ENCODE assay signal across 8 cellular contexts in the genomic region with DNA sequence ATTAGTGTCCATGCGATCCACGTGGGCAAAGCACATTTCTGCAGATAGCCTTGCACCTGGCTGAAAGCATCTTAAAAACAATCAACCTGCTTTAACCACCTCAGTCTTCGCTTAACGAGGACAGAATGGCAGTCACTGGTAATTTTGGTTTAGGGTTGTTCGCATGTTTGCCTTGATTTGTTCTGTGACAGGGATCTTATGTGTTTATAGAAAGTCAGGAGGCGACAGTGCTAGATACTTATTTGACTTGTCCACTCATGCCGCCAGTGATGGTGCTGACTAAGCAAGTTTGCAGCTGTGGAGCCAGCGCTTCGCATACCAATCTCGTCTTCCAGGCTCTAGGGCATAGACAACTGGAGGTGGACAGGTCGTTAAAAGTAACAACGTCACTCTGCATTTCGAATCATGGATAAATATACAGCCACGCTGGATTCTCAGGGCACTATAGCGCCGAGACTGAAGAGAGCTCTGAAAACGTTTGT. TPM values are rescaled to one million over a fixed set of nuclear protein-coding genes. Genes with fewer than 3 reads are reported as not detected.
A peak's percentile ranks its signal among the peaks of the same experiment; 100 is the strongest.
DNase-seq lines count a peak whose midpoint lies in the region; ATAC-seq, FAIRE-seq and TF ChIP-seq lines count a peak whose summit lies in the region.

No MANE protein-coding gene starts in this region.

- no peak for DNase-seq in activated T-cell treated with anti-CD3 and anti-CD28 coated beads, Interleukin-2, amount 50 U/mL, for 4 hours
- DNase-seq in activated T-cell treated with anti-CD3 and anti-CD28 coated beads for 4 hours, result no peak
- peak; percentile 59 to 67 for DNase-seq in SJCRH30
- peak; percentile 24 for DNase-seq in fibroblast of peridontal ligament (ENCODE audit: extremely low read depth)
- peak in 2 of 6 donors; percentile 33 to 58 for DNase-seq in pancreas
- DNase-seq in GM19240 (ENCODE audit: insufficient read length, low spot score), result no peak

- H3K27me3 ChIP-seq in SJCRH30, result no peaks in the 10 kb centered on the region
- no peaks in the 10 kb centered on the region for H3K27me3 ChIP-seq in pancreas

- H3K36me3 ChIP-seq in SJCRH30, result peaks cover 12% of the 10 kb centered on the region
- no peaks in the 10 kb centered on the region for H3K36me3 ChIP-seq in pancreas

- H3K27me3 Mint-ChIP-seq in activated T-cell treated with anti-CD3 and anti-CD28 coated beads, Interleukin-2, amount 50 U/mL, for 4 hours (ENCODE audit: low read depth), result peaks cover 3% of the 10 kb centered on the region

- no peak for FAIRE-seq in pancreas (lab: Jason Lieb, UNC)

- peaks cover 34% of the 10 kb centered on the region for H3K4me1 Mint-ChIP-seq in activated T-cell treated with anti-CD3 and anti-CD28 coated beads, Interleukin-2, amount 50 U/mL, for 4 hours (ENCODE audit: low read depth)

- H3K4me3 ChIP-seq in SJCRH30 (peak overlapping the region; percentile 92), pancreas (peak overlapping the region; percentile 46 to 88 (median 58))

- no peak for ATAC-seq in activated T-cell treated with anti-CD3 and anti-CD28 coated beads, Interleukin-2, amount 50 U/mL, for 4 hours
- ATAC-seq in pancreas, result peak in 2 of 4 donors; percentile 9 to 13
- no peak for ATAC-seq in HG03520 (IDR thresholded peaks at IDR 0.05; ENCODE audit: unreplicated experiment)
- no peak for ATAC-seq in HG03097 (IDR thresholded peaks at IDR 0.05; ENCODE audit: low FRiP score, unreplicated experiment)

- 1 to 2% methylated on average over 17 of the region's 17 CpGs for WGBS in pancreas, 2 donors

- peak overlapping the region; percentile 99 for H3K4me3 Mint-ChIP-seq in activated T-cell treated with anti-CD3 and anti-CD28 coated beads, Interleukin-2, amount 50 U/mL, for 4 hours

- no peaks in the 10 kb centered on the region for H3K9me3 Mint-ChIP-seq in activated T-cell treated with anti-CD3 and anti-CD28 coated beads, Interleukin-2, amount 50 U/mL, for 4 hours

- H3K9me3 ChIP-seq in SJCRH30 (replicated peaks) (no peaks in the 10 kb centered on the region), pancreas (no peaks in the 10 kb centered on the region)

- no peak for TF ChIP-seq CTCF in pancreas (IDR thresholded peaks at IDR 0.05)

- H3K27ac ChIP-seq in SJCRH30 (peak overlapping the region; percentile 88), pancreas (no peak overlapping the region)

- H3K4me1 ChIP-seq in SJCRH30, result no peaks in the 10 kb centered on the region
- peaks cover 5 to 15% (median 13%) of the 10 kb centered on the region in 3 donors for H3K4me1 ChIP-seq in pancreas

- no peaks in the 10 kb centered on the region for H3K36me3 Mint-ChIP-seq in activated T-cell treated with anti-CD3 and anti-CD28 coated beads, Interleukin-2, amount 50 U/mL, for 4 hours (ENCODE audit: insufficient read depth)

- intact Hi-C loops in pancreas (cut with DNase I), result no loop called here

RNA-seq across cellular contexts. Expression of gene TMEM243, which starts 1.2 kb away (rescaled TPM):
- 10 to 100 TPM; 38.4 to 43.1 (median 39.3) TPM for total RNA-seq in activated T-cell treated with anti-CD3 and anti-CD28 coated beads, Interleukin-2, amount 50 U/mL, for 4 hours
- 74.0 and 86.3 TPM in 2 replicates for total RNA-seq in SJCRH30 (2014; rRNA removed; shearing (Covaris generic))
- total RNA-seq in pancreas, result 10 to 100 TPM; 13.4 to 20.2 (median 15.2) TPM
- polyA plus RNA-seq in pancreas, result 10 to 100 TPM; 13.5 to 23.1 TPM

Comparison
In these comparisons a context has a peak if more than half of its experiments do, and no peak if none do; other contexts are left out.
1. DNase-seq: peak in SJCRH30 (2 of 2) and fibroblast of peridontal ligament (single experiment); none in activated T-cell treated with anti-CD3 and anti-CD28 coated beads, Interleukin-2, amount 50 U/mL, for 4 hours (single experiment), activated T-cell treated with anti-CD3 and anti-CD28 coated beads for 4 hours (single experiment) and GM19240 (single experiment).